In genomic region chr1:15748690-15749398, GRCh38 we compare ENCODE assay signal across 1 cellular context.
TF ChIP-seq lines count a peak whose summit lies in the region.

No MANE protein-coding gene starts in this region.

TF ChIP-seq in K562, 482 proteins besides CTCF, POLR2A, EP300 and RAD21:
- TF ChIP-seq ZNF695 (CRISPR knock-in tag; IDR thresholded peaks at IDR 0.05) (no peak), KDM1A (IDR thresholded peaks at IDR 0.05) (0 out of 4 replicates have a peak, but pooled peaks of 1 of the 2 experiments have one; percentile 30), SP1 (CRISPR knock-in tag; IDR thresholded peaks at IDR 0.05) (no peak), XRCC4 (IDR thresholded peaks at IDR 0.05; ENCODE audit: extremely low read depth, insufficient read depth, insufficient read length) (no peak), ZBTB33 (CRISPR knock-in tag; IDR thresholded peaks at IDR 0.05) (no peak), MCM5 (IDR thresholded peaks at IDR 0.05; ENCODE audit: low read depth) (no peak), ZNF699 (CRISPR knock-in tag; IDR thresholded peaks at IDR 0.05; ENCODE audit: insufficient replicate concordance) (no peak), CHD1 (IDR thresholded peaks at IDR 0.05; ENCODE audit: low read length) (no peak), ZNF511 (CRISPR knock-in tag; IDR thresholded peaks at IDR 0.05) (no peak), BHLHE40 (IDR thresholded peaks at IDR 0.05; ENCODE audit: low read length) (no peak), ATF2 (CRISPR knock-in tag; IDR thresholded peaks at IDR 0.05) (no peak), KDM5B (IDR thresholded peaks at IDR 0.05; ENCODE audit: insufficient replicate concordance, low read depth, low read length) (no peak), FOXO4 (CRISPR knock-in tag; IDR thresholded peaks at IDR 0.05) (no peak), RBM22 (IDR thresholded peaks at IDR 0.05; ENCODE audit: low read depth, low read length, poor library complexity, severe bottlenecking) (no peak), ZSCAN29 (IDR thresholded peaks at IDR 0.05) (no peak), SMAD4 (CRISPR knock-in tag; conservative IDR thresholded peaks at IDR 0.05) (no peak), DPF2 (IDR thresholded peaks at IDR 0.05) (no peak), SIRT6 (IDR thresholded peaks at IDR 0.05; ENCODE audit: low read depth, low read length) (no peak), ZFP36 (IDR thresholded peaks at IDR 0.05; ENCODE audit: low read depth, low read length, partially characterized antibody) (peak; percentile 63), ZBTB17 (CRISPR knock-in tag; IDR thresholded peaks at IDR 0.05) (no peak), NBN (IDR thresholded peaks at IDR 0.05; ENCODE audit: low read depth) (no peak), THAP7 (CRISPR knock-in tag; IDR thresholded peaks at IDR 0.05) (no peak), ZNF12 (CRISPR knock-in tag; IDR thresholded peaks at IDR 0.05) (no peak), HSF4 (CRISPR knock-in tag; IDR thresholded peaks at IDR 0.05; ENCODE audit: borderline replicate concordance) (no peak), BRD9 (IDR thresholded peaks at IDR 0.05; ENCODE audit: low read depth, partially characterized antibody) (peak; percentile 57), ZNF551 (CRISPR knock-in tag; IDR thresholded peaks at IDR 0.05) (no peak), ZNF280A (IDR thresholded peaks at IDR 0.05; ENCODE audit: low read depth, partially characterized antibody) (no peak), KLF13 (tag; IDR thresholded peaks at IDR 0.05; ENCODE audit: borderline replicate concordance, low read depth) (no peak), BCOR (IDR thresholded peaks at IDR 0.05) (peak; percentile 76), RCOR1 (IDR thresholded peaks at IDR 0.05; ENCODE audit: borderline replicate concordance in 1 of 2, low read depth in 2 of 2, low read length in 2 of 2) (no peak)
TF ChIP-seq in K562: peak in this region for 4.
